10 cellular contexts compared by ENCODE assay signal in genomic region chr1:18938707-18939070, GRCh38. TPM values are rescaled to one million over a fixed set of nuclear protein-coding genes. Genes with fewer than 3 reads are reported as not detected.
DNase-seq lines count a peak whose midpoint lies in the region; ATAC-seq, FAIRE-seq and TF ChIP-seq lines count a peak whose summit lies in the region.
"Had no signal": no experiment of that assay in that cellular context is flagged by ENCODE, and none has a peak within 500 bp of the region (broad histone marks: within the 10 kb centered on the region; RNA-seq: fewer than 3 reads in every experiment).

No MANE protein-coding gene starts in this region.

- peaks cover 10% of the 10 kb centered on the region for H3K9me1 ChIP-seq in keratinocyte (ENCODE audit: control insufficient read depth, extremely low read depth, insufficient read depth, low read length)

- peaks cover 25% of the 10 kb centered on the region for H3K4me1 ChIP-seq in HUES64 (ENCODE audit: insufficient read depth, low read length)
- peaks cover 76% of the 10 kb centered on the region for H3K4me1 ChIP-seq in keratinocyte (ENCODE audit: control insufficient read depth, extremely low read depth, insufficient read depth, low read length)
- peaks cover 72% of the 10 kb centered on the region for H3K4me1 ChIP-seq in suprapubic skin
- H3K4me1 ChIP-seq in GM23338 (ENCODE audit: insufficient read depth), result peaks cover 3% of the 10 kb centered on the region; the same call in 1 of the 2 replicates

- H3K36me3 Mint-ChIP-seq in WTC11, result no peaks in the 10 kb centered on the region
- H3K36me3 Mint-ChIP-seq in GM23338 (ENCODE audit: low read depth), result no peaks in the 10 kb centered on the region

- ATAC-seq in WTC11 (no peak), GM23338 (no peak; the same call in 2 of the 3 replicates)

- no peak overlapping the region for H3K27ac Mint-ChIP-seq in WTC11
- H3K27ac Mint-ChIP-seq in GM23338, result no peak overlapping the region

- H3K36me3 ChIP-seq in HUES64 (ENCODE audit: insufficient read depth, low read length) (no peaks in the 10 kb centered on the region), keratinocyte (ENCODE audit: control insufficient read depth in 2 of 2, extremely low read depth in 1 of 2, insufficient read depth in 2 of 2, low read length in 2 of 2) (peaks cover 11 to 28% of the 10 kb centered on the region in 2 experiments), suprapubic skin (peaks cover 8% of the 10 kb centered on the region), GM23338 (ENCODE audit: insufficient read depth) (no peaks in the 10 kb centered on the region)

- CTCF ChIA-PET in WTC11 (lab: Charles Lee), result interaction anchor here (0.7 to 12.0 kb wide), 6 partner anchors 13 to 73 kb away, joined by 3 to 107 read pairs (median 3); no protein-coding TSS in a partner anchor

- H3K27ac ChIP-seq in HUES64 (ENCODE audit: low read depth, low read length), result peak overlapping the region; percentile 41; the same call in 1 of the 2 replicates
- peak overlapping the region; percentile 93 for H3K27ac ChIP-seq in keratinocyte (ENCODE audit: control insufficient read depth, insufficient read depth, low read length)
- H3K27ac ChIP-seq in suprapubic skin, result peak overlapping the region; percentile 34
- H3K27ac ChIP-seq in GM23338 (ENCODE audit: low read depth), result no peak overlapping the region

- no peak for TF ChIP-seq EP300 in suprapubic skin (IDR thresholded peaks at IDR 0.05)

- H2AFZ ChIP-seq in keratinocyte (ENCODE audit: control insufficient read depth, low read length) (no peak overlapping the region), GM23338 (no peak overlapping the region)

- dilution Hi-C loops in keratinocyte (cut with MboI; ENCODE audit: extremely low pct_ligation_motif_present, low sequenced_read_pairs), result no loop called here

- DNase-seq in WTC11 (ENCODE audit: low spot score), result no peak
- DNase-seq in keratinocyte (ENCODE audit: low read depth, low spot score), result no peak
- DNase-seq in suprapubic skin (ENCODE audit: low spot score in 2 of 2), result no peak
- DNase-seq in GM23338 (ENCODE audit: low spot score), result no peak
- no peak for DNase-seq in activated CD4-positive, alpha-beta T cell treated with anti-CD3 and anti-CD28 coated beads, Interleukin-2, amount 50 U/mL, for 1 hour
- no peak for DNase-seq in activated T-cell treated with anti-CD3 and anti-CD28 coated beads, Interleukin-2, amount 50 U/mL, for 48 hours
- DNase-seq: activated CD8-positive, alpha-beta memory T cell treated with anti-CD3 and anti-CD28 coated beads, Interleukin-2, amount 50 U/mL, for 48 hours; NCI-H1092 had no signal

- no peaks in the 10 kb centered on the region for H3K27me3 Mint-ChIP-seq in WTC11 (ENCODE audit: low read depth)
- H3K27me3 Mint-ChIP-seq in GM23338 (ENCODE audit: insufficient read depth, low read depth, poor library complexity), result peaks cover 4% of the 10 kb centered on the region

- 65% methylated on average over 2 of the region's 2 CpGs for WGBS in HUES64
- WGBS in suprapubic skin, result 49% methylated on average over 2 of the region's 2 CpGs

- TF ChIP-seq POLR2A in suprapubic skin (IDR thresholded peaks at IDR 0.05), result no peak

- H3K79me2 ChIP-seq in keratinocyte (ENCODE audit: control insufficient read depth, insufficient read depth, low read length) (peaks cover 96% of the 10 kb centered on the region), GM23338 (replicated peaks; ENCODE audit: insufficient read depth) (no peaks in the 10 kb centered on the region)

- POLR2A ChIA-PET in WTC11 (lab: Charles Lee), result no interaction called here

- no peaks in the 10 kb centered on the region for H3F3A ChIP-seq in GM23338 (replicated peaks; ENCODE audit: low read depth)

- no peaks in the 10 kb centered on the region for H3K9me3 Mint-ChIP-seq in WTC11
- H3K9me3 Mint-ChIP-seq in GM23338, result no peaks in the 10 kb centered on the region

- H3K9ac ChIP-seq in HUES64 (ENCODE audit: low read depth, low read length) (no peak overlapping the region), keratinocyte (ENCODE audit: control insufficient read depth, extremely low read depth, insufficient read depth, low read length) (peak overlapping the region; percentile 65)

- H3K4me3 ChIP-seq in HUES64 (ENCODE audit: low read length), result no peak overlapping the region
- no peak overlapping the region for H3K4me3 ChIP-seq in keratinocyte (ENCODE audit: control insufficient read depth in 2 of 3, extremely low read depth in 1 of 3, insufficient read depth in 2 of 3, low read depth in 1 of 3, low read length in 3 of 3)
- H3K4me3 ChIP-seq in suprapubic skin, result no peak overlapping the region
- no peak overlapping the region for H3K4me3 ChIP-seq in GM23338

- H3K9me3 ChIP-seq in HUES64 (ENCODE audit: insufficient read depth, low read depth, low read length) (no peaks in the 10 kb centered on the region), keratinocyte (ENCODE audit: control insufficient read depth, low read depth, low read length) (no peaks in the 10 kb centered on the region), suprapubic skin (no peaks in the 10 kb centered on the region)

- H3K9me2 ChIP-seq in GM23338 (ENCODE audit: insufficient read depth), result no peaks in the 10 kb centered on the region

- no peak for TF ChIP-seq CTCF in WTC11 (IDR thresholded peaks at IDR 0.05)
- no peak for TF ChIP-seq CTCF in keratinocyte (optimal IDR thresholded peaks at IDR 0.05 in 1 of 3, IDR thresholded peaks at IDR 0.05 in 1 of 3, conservative IDR thresholded peaks at IDR 0.05 in 1 of 3; ENCODE audit: extremely low read depth in 1 of 3, insufficient read depth in 2 of 3, low read length in 3 of 3)
- TF ChIP-seq CTCF in suprapubic skin (IDR thresholded peaks at IDR 0.05), result no peak
- no peak for TF ChIP-seq CTCF in GM23338 (conservative IDR thresholded peaks at IDR 0.05; ENCODE audit: low read depth in 2 of 2)

- no peak for FAIRE-seq in keratinocyte (lab: Jason Lieb, UNC)
- FAIRE-seq: TTC549 had no signal

- H3K4me1 Mint-ChIP-seq in WTC11, result peaks cover 42% of the 10 kb centered on the region
- H3K4me1 Mint-ChIP-seq in GM23338, result peaks cover 39% of the 10 kb centered on the region

- H4K20me1 ChIP-seq in keratinocyte (ENCODE audit: control insufficient read depth, extremely low read depth, insufficient read depth, low read length), result peaks cover 2% of the 10 kb centered on the region
- no peaks in the 10 kb centered on the region; the same call in none of the 2 replicates for H4K20me1 ChIP-seq in GM23338 (replicated peaks; ENCODE audit: insufficient read depth)

- H3K4me3 Mint-ChIP-seq in WTC11, result no peak overlapping the region
- H3K4me3 Mint-ChIP-seq in GM23338, result no peak overlapping the region

- H3K27me3 ChIP-seq in HUES64 (ENCODE audit: insufficient read depth, low read length) (no peaks in the 10 kb centered on the region), keratinocyte (ENCODE audit: control insufficient read depth, extremely low read depth, insufficient read depth, low read length) (no peaks in the 10 kb centered on the region), suprapubic skin (no peaks in the 10 kb centered on the region), GM23338 (ENCODE audit: insufficient read depth) (no peaks in the 10 kb centered on the region)

- H3K4me2 ChIP-seq in keratinocyte (ENCODE audit: control insufficient read depth, extremely low read depth, insufficient read depth, low read depth, low read length), result peak overlapping the region; percentile 60
- no peak overlapping the region for H3K4me2 ChIP-seq in GM23338

TF ChIP-seq in GM23338, 12 proteins besides CTCF, POLR2A, EP300 and RAD21 (continues in another document):
- TF ChIP-seq ZNF331 (CRISPR knock-in tag; IDR thresholded peaks at IDR 0.05; ENCODE audit: low read depth) (no peak), NANOG (IDR thresholded peaks at IDR 0.05; ENCODE audit: borderline replicate concordance) (no peak), ETS1 (IDR thresholded peaks at IDR 0.05) (no peak), CREB1 (CRISPR knock-in tag; IDR thresholded peaks at IDR 0.05; ENCODE audit: low read depth) (no peak), STAT1 (IDR thresholded peaks at IDR 0.05; ENCODE audit: unreplicated experiment) (no peak), ZNF114 (CRISPR knock-in tag; IDR thresholded peaks at IDR 0.05) (no peak)

RNA-seq across cellular contexts. Expression of gene IFFO2, which starts 17.8 kb away (rescaled TPM):
- 3.8 TPM for polyA plus RNA-seq in HUES64 (2013, experiment 1 of 2)
- polyA plus RNA-seq in HUES64 (2013, experiment 2 of 2), result 3.2 TPM
- total RNA-seq in WTC11 (2021) (6.5 to 8.1 TPM (median 6.9 TPM) in 3 replicates), suprapubic skin (100 to 1,000 TPM; 327 to 569 (median 449) TPM)
- polyA plus RNA-seq in keratinocyte (55.0 to 61.5 TPM (median 57.9 TPM) in 3 replicates), GM23338 (2016; fragmentation: Nextera tagmentation; extraction: Ambion mirVana) (0.71 and 1.5 TPM in 2 replicates)
- polyA plus RNA-seq in keratinocyte (2011; ENCODE audit: low read depth), result 124 TPM
- 43.0 and 79.6 TPM in 2 replicates for polyA plus RNA-seq in keratinocyte (2011; cell fraction: cytosol; rRNA removed)
- polyA plus RNA-seq in keratinocyte (2011; cell fraction: nucleus; rRNA removed), result 145 and 193 TPM in 2 replicates
- 72.9 and 75.0 TPM in 2 replicates for polyA plus RNA-seq in keratinocyte (2012; ENCODE audit: low replicate concordance)
- 106 to 194 TPM (median 118 TPM) in 3 replicates for polyA minus RNA-seq in keratinocyte
- 127 TPM for polyA minus RNA-seq in keratinocyte (2011; cell fraction: cytosol; rRNA and poly(A)+ RNA removed)
- 82.3 and 144 TPM in 2 replicates for polyA minus RNA-seq in keratinocyte (2011; cell fraction: nucleus; rRNA and poly(A)+ RNA removed)
- total RNA-seq in GM23338 (2014; rRNA removed; shearing (Covaris generic)), result 7.5 and 13.2 TPM in 2 replicates

RNA-seq across cellular contexts. Expression of gene ALDH4A1, which starts 36.3 kb away (rescaled TPM):
- polyA plus RNA-seq in HUES64 (2013, experiment 1 of 2), result 20.7 TPM
- 17.5 TPM for polyA plus RNA-seq in HUES64 (2013, experiment 2 of 2)
- 31.0 to 37.5 TPM (median 36.2 TPM) in 3 replicates for total RNA-seq in WTC11 (2021)
- 38.7 to 91.9 TPM (median 52.7 TPM) in 3 replicates for polyA plus RNA-seq in keratinocyte
- 23.4 TPM for polyA plus RNA-seq in keratinocyte (2011; ENCODE audit: low read depth)
- 32.0 and 62.6 TPM in 2 replicates for polyA plus RNA-seq in keratinocyte (2011; cell fraction: cytosol; rRNA removed)
- 62.5 and 83.1 TPM in 2 replicates for polyA plus RNA-seq in keratinocyte (2011; cell fraction: nucleus; rRNA removed)
- 44.0 and 48.3 TPM in 2 replicates for polyA plus RNA-seq in keratinocyte (2012; ENCODE audit: low replicate concordance)
- 48.6 to 89.0 TPM (median 74.9 TPM) in 3 replicates for polyA minus RNA-seq in keratinocyte
- polyA minus RNA-seq in keratinocyte (2011; cell fraction: cytosol; rRNA and poly(A)+ RNA removed), result 91.9 TPM
- polyA minus RNA-seq in keratinocyte (2011; cell fraction: nucleus; rRNA and poly(A)+ RNA removed), result 65.3 and 76.2 TPM in 2 replicates
- 10 to 100 TPM; 25.0 to 33.0 (median 29.6) TPM for total RNA-seq in suprapubic skin
- 33.8 and 36.9 TPM in 2 replicates for total RNA-seq in GM23338 (2014; rRNA removed; shearing (Covaris generic))
- polyA plus RNA-seq in GM23338 (2016; fragmentation: Nextera tagmentation; extraction: Ambion mirVana), result 11.3 and 13.5 TPM in 2 replicates

Comparison
In these comparisons a context has a peak if more than half of its experiments do, and no peak if none do; other contexts are left out.
1. RNA of gene IFFO2, which starts 17.8 kb away (total RNA-seq): 327 to 569 TPM in suprapubic skin; 6.5 to 8.1 TPM in WTC11 and 7.5 to 13.2 TPM in GM23338; every median in the first group is over 10 times any median in the second.